In the genomic region with DNA sequence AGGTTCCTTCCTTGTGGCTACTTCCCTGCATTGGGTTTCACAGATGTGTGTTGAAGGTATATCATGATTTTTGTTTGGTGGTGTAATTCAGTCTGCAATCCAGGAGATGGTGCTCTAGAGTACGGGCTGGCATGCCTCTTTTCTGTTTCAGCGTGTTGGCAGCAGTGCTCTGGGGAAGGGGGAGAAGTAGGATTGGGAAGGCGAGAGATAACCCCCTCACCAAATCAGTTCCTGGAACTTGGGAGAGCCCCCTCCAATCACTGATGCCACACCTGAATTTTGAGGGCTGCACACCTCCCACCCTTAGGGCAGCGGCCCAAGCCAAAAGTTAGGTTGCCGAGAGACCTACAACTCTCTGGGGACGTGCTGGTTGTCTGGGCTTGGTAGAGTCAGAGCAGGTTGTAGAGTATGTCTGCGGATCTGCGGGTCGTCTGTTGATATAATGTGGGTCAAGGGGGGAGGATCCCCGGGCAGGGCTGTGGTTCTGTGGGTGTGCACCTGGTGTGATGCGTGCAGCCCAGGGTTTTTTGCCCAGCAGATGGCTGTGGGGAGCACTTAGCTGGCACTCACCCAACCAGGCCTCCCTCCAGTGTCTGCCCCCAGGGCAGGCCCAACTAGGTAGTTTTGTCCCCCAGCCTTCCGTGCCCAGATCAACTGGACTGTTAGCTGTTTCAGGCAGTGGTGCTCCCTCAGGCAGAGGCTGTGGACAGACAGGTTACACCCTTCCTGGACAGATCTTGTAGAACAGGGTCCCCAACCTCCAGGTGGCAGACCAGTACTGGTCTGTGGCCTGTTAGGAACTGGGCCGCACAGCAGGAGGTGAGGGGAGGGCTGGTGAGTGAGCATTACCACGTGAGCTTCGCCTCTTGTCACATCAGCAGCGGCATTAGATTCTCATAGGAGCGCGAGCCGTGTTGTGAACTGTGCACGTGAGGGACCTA, we compare ENCODE assay signal across 8 cellular contexts.
DNase-seq lines count a peak whose midpoint lies in the region; TF ChIP-seq lines count a peak whose summit lies in the region.
"Not testable (repeated sequence)": the region's sequence is repeated elsewhere in the genome, so short reads cannot be mapped to it uniquely, and the experiment has no call there.

No MANE protein-coding gene starts in this region.

- not testable (repeated sequence) for H3K27me3 Mint-ChIP-seq in activated CD4-positive, alpha-beta memory T cell treated with anti-CD3 and anti-CD28 coated beads, Interleukin-2, amount 10 ng/mL, durations not matched to agents 7 days and 5 days

- H3K27me3 ChIP-seq in skeletal muscle satellite cell (ENCODE audit: control insufficient read depth, insufficient read depth, low read length): not testable (repeated sequence)

- H3K36me3 ChIP-seq in skeletal muscle satellite cell (ENCODE audit: insufficient read depth, low read length): not testable (repeated sequence)

- H3K4me1 Mint-ChIP-seq in activated CD4-positive, alpha-beta memory T cell treated with anti-CD3 and anti-CD28 coated beads, Interleukin-2, amount 10 ng/mL, durations not matched to agents 7 days and 5 days: not testable (repeated sequence)

- POLR2A ChIA-PET in AG04449 (lab: Yijun Ruan, JAX); activated CD4-positive, alpha-beta memory T cell treated with anti-CD3 and anti-CD28 coated beads, Interleukin-2, amount 10 ng/mL, durations not matched to agents 7 days and 5 days (lab: Charles Lee): not testable (repeated sequence)

- H3K9me3 Mint-ChIP-seq in activated CD4-positive, alpha-beta memory T cell treated with anti-CD3 and anti-CD28 coated beads, Interleukin-2, amount 10 ng/mL, durations not matched to agents 7 days and 5 days: not testable (repeated sequence)

- not testable (repeated sequence) for H3K27ac Mint-ChIP-seq in activated CD4-positive, alpha-beta memory T cell treated with anti-CD3 and anti-CD28 coated beads, Interleukin-2, amount 10 ng/mL, durations not matched to agents 7 days and 5 days

- H3K4me1 ChIP-seq in skeletal muscle satellite cell (ENCODE audit: control insufficient read depth, insufficient read depth, low read length): not testable (repeated sequence)

- H3K4me2 ChIP-seq in skeletal muscle satellite cell (ENCODE audit: low read length): not testable (repeated sequence)

- H3K9ac ChIP-seq in skeletal muscle satellite cell (ENCODE audit: low read depth, low read length): peak overlapping the region; percentile 50

- DNase-seq in AG04449 (ENCODE audit: low read depth, low spot score): not testable (repeated sequence)
- DNase-seq in LoVo (ENCODE audit: low spot score): peak; percentile 5
- peak; percentile 28 to 60 for DNase-seq in NOMO-1 (lab: John Stamatoyannopoulos, UW; ENCODE audit: unreplicated experiment in 2 of 2)
- DNase-seq in activated CD4-positive, alpha-beta memory T cell treated with anti-CD3 and anti-CD28 coated beads, Interleukin-2, amount 10 ng/mL, durations not matched to agents 7 days and 5 days: peak; percentile 25
- peak; percentile 14 for DNase-seq in dedifferentiated amniotic fluid mesenchymal stem cell (ENCODE audit: extremely low spot score)
- DNase-seq in kidney glomerular epithelial cell (lab: John Stamatoyannopoulos, UW): peak; percentile 15

- H3K36me3 Mint-ChIP-seq in activated CD4-positive, alpha-beta memory T cell treated with anti-CD3 and anti-CD28 coated beads, Interleukin-2, amount 10 ng/mL, durations not matched to agents 7 days and 5 days (ENCODE audit: low read depth): not testable (repeated sequence)

- H3K4me3 Mint-ChIP-seq in activated CD4-positive, alpha-beta memory T cell treated with anti-CD3 and anti-CD28 coated beads, Interleukin-2, amount 10 ng/mL, durations not matched to agents 7 days and 5 days: not testable (repeated sequence)

- H3K4me3 ChIP-seq in AG04449 (ENCODE audit: low read depth, low read length); skeletal muscle satellite cell (ENCODE audit: low read length): not testable (repeated sequence)

- TF ChIP-seq CTCF in AG04449 (IDR thresholded peaks at IDR 0.05; ENCODE audit: insufficient read depth, low read length, missing control alignments): peak; percentile 30
- peak; percentile 62 for TF ChIP-seq CTCF in GM12873 (IDR thresholded peaks at IDR 0.05; ENCODE audit: insufficient read depth, low read depth, low read length, missing control alignments)

- CTCF ChIA-PET in AG04449 (lab: Yijun Ruan, JAX); activated CD4-positive, alpha-beta memory T cell treated with anti-CD3 and anti-CD28 coated beads, Interleukin-2, amount 10 ng/mL, durations not matched to agents 7 days and 5 days (lab: Charles Lee): not testable (repeated sequence)

- not testable (repeated sequence) for H3K9me3 ChIP-seq in skeletal muscle satellite cell (replicated peaks; ENCODE audit: low read length)
